23 cellular contexts compared by ENCODE assay signal in the genomic region with DNA sequence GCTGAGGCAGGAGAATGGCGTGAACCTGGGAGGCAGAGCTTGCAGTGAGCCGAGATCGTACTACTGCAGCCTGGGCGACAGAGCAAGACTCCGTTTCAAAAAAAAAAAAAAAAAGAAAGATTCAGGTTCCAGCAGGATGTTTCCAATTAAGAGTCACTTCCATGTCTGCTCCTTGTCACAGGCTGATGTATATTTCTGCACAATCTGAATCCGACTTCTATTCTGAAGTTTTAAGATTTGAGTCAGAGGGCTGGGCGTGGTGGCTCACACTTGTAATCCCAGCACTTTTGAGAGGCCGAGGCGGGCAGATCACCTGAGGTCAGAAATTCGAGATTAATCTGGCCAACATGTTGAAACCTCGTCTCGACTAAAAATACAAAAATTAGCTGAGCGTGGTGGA.
"Had no signal": no experiment of that assay in that cellular context is flagged by ENCODE, and none has a peak within 500 bp of the region (broad histone marks: within the 10 kb centered on the region; RNA-seq: fewer than 3 reads in every experiment).

No MANE protein-coding gene starts in this region.

- H3K4me1 Mint-ChIP-seq: brain, natural killer cell had no signal

- ATAC-seq: activated CD8-positive, alpha-beta T cell treated with anti-CD3 and anti-CD28 coated beads, Interleukin-2, amount 10 ng/mL, durations not matched to agents 7 days and 5 days; left ventricle myocardium superior; natural killer cell; stimulated activated naive CD8-positive, alpha-beta T cell treated with anti-CD3 and anti-CD28 coated beads, Interleukin-15, Interleukin-2, amounts not matched to agents 100 U/mL and 50 U/mL, for 24 hours had no signal

- H3K27ac ChIP-seq: colonic mucosa, neutrophil, suprapubic skin, upper lobe of left lung had no signal

- H3K4me3 Mint-ChIP-seq: activated CD8-positive, alpha-beta T cell treated with anti-CD3 and anti-CD28 coated beads, Interleukin-2, amount 10 ng/mL, durations not matched to agents 7 days and 5 days; activated naive CD8-positive, alpha-beta T cell treated with anti-CD3 and anti-CD28 coated beads, Interleukin-2, amount 10 ng/mL, durations not matched to agents 7 days and 5 days; brain; natural killer cell had no signal

- H3K27me3 ChIP-seq: colonic mucosa, neutrophil, suprapubic skin, upper lobe of left lung had no signal

- H3K9me3 ChIP-seq: colonic mucosa, neutrophil, suprapubic skin, upper lobe of left lung had no signal

- H3K27ac Mint-ChIP-seq: activated CD8-positive, alpha-beta T cell treated with anti-CD3 and anti-CD28 coated beads, Interleukin-2, amount 10 ng/mL, durations not matched to agents 7 days and 5 days; natural killer cell had no signal

- H3K4me1 ChIP-seq: colonic mucosa, suprapubic skin, upper lobe of left lung had no signal

- H3K36me3 Mint-ChIP-seq: natural killer cell had no signal

- DNase-seq: activated CD4-positive, alpha-beta T cell treated with anti-CD3 and anti-CD28 coated beads for 1 hour; activated CD8-positive, alpha-beta memory T cell treated with anti-CD3 and anti-CD28 coated beads, Interleukin-2, amount 50 U/mL, for 4 hours; activated CD8-positive, alpha-beta T cell treated with anti-CD3 and anti-CD28 coated beads, Interleukin-2, amount 10 ng/mL, durations not matched to agents 7 days and 5 days; activated gamma-delta T cell treated with Interleukin-2 at 50 U/mL for 16 hours; activated naive CD8-positive, alpha-beta T cell treated with anti-CD3 and anti-CD28 coated beads, Interleukin-2, amount 10 ng/mL, durations not matched to agents 7 days and 5 days; activated T-cell treated with anti-CD3 and anti-CD28 coated beads, Interleukin-2, amount 50 U/mL, for 48 hours; central memory CD4-positive, alpha-beta T cell; colonic mucosa; foreskin melanocyte; kidney glomerular epithelial cell; left ventricle myocardium superior; mesendoderm; natural killer cell; posterior cingulate gyrus; retina; stimulated activated CD4-positive, alpha-beta T cell treated with anti-CD3 and anti-CD28 coated beads, Interleukin-15, amount 100 ng/mL, for 24 hours; stimulated activated CD4-positive, alpha-beta T cell treated with anti-CD3 and anti-CD28 coated beads, Interleukin-4, amount 100 ng/mL, for 1 hour; stimulated activated naive CD8-positive, alpha-beta T cell treated with anti-CD3 and anti-CD28 coated beads, Interleukin-15, Interleukin-2, amounts not matched to agents 100 U/mL and 50 U/mL, for 24 hours; T1000; upper lobe of left lung had no signal

- H3K9me3 Mint-ChIP-seq: activated naive CD8-positive, alpha-beta T cell treated with anti-CD3 and anti-CD28 coated beads, Interleukin-2, amount 10 ng/mL, durations not matched to agents 7 days and 5 days; brain; natural killer cell had no signal

- H3K4me3 ChIP-seq: colonic mucosa, suprapubic skin, upper lobe of left lung had no signal

- H3K27me3 Mint-ChIP-seq: activated naive CD8-positive, alpha-beta T cell treated with anti-CD3 and anti-CD28 coated beads, Interleukin-2, amount 10 ng/mL, durations not matched to agents 7 days and 5 days; brain had no signal
